1 cellular context compared by ENCODE assay signal in genomic region chr11:78417888-78418583, GRCh38.
A peak's percentile ranks its signal among the peaks of the same experiment; 100 is the strongest.
TF ChIP-seq lines count a peak whose summit lies in the region.

No MANE protein-coding gene starts in this region.

TF ChIP-seq in HepG2, 621 proteins besides CTCF, POLR2A, EP300 and RAD21 (continued from another document and continues in another):
- TF ChIP-seq HNF1A (IDR thresholded peaks at IDR 0.05; ENCODE audit: low read depth) (no peak), HNF1A (CRISPR knock-in tag; IDR thresholded peaks at IDR 0.05; ENCODE audit: borderline replicate concordance) (no peak), TCF7 (IDR thresholded peaks at IDR 0.05; ENCODE audit: low read depth) (no peak), ZFY (CRISPR knock-in tag; IDR thresholded peaks at IDR 0.05) (peak; percentile 44; the same call in 1 of the 2 replicates), GMEB2 (CRISPR knock-in tag; IDR thresholded peaks at IDR 0.05; ENCODE audit: low read depth) (no peak), ZMYM4 (CRISPR knock-in tag; IDR thresholded peaks at IDR 0.05) (peak; percentile 37; the same call in 1 of the 2 replicates), MED8 (CRISPR knock-in tag; IDR thresholded peaks at IDR 0.05; ENCODE audit: insufficient replicate concordance) (no peak), AKAP8 (CRISPR knock-in tag; IDR thresholded peaks at IDR 0.05) (0 out of 2 replicates have a peak, but pooled peaks have one; percentile 39), ZNF136 (CRISPR knock-in tag; IDR thresholded peaks at IDR 0.05; ENCODE audit: low read depth) (no peak), HOXA5 (CRISPR knock-in tag; IDR thresholded peaks at IDR 0.05) (peak; percentile 27; the same call in 1 of the 2 replicates), NONO (IDR thresholded peaks at IDR 0.05) (no peak), NONO (CRISPR knock-in tag; conservative IDR thresholded peaks at IDR 0.05) (peak; percentile 40; the same call in 1 of the 2 replicates), IRF1 (CRISPR knock-in tag; IDR thresholded peaks at IDR 0.05; ENCODE audit: low read depth) (no peak), ZBED4 (CRISPR knock-in tag; IDR thresholded peaks at IDR 0.05; ENCODE audit: borderline replicate concordance) (no peak), RFXAP (CRISPR knock-in tag; IDR thresholded peaks at IDR 0.05; ENCODE audit: borderline replicate concordance) (no peak), HMGXB3 (CRISPR knock-in tag; IDR thresholded peaks at IDR 0.05; ENCODE audit: borderline replicate concordance) (no peak), ZNF790 (CRISPR knock-in tag; IDR thresholded peaks at IDR 0.05; ENCODE audit: borderline replicate concordance) (peak; percentile 58; the same call in 1 of the 2 replicates), SMYD3 (CRISPR knock-in tag; IDR thresholded peaks at IDR 0.05) (no peak), NFRKB (IDR thresholded peaks at IDR 0.05) (no peak), HNRNPUL1 (IDR thresholded peaks at IDR 0.05; ENCODE audit: low read depth, low read length) (no peak), REPIN1 (CRISPR knock-in tag; IDR thresholded peaks at IDR 0.05; ENCODE audit: borderline replicate concordance, low read depth) (peak; percentile 62; the same call in 1 of the 2 replicates), ZNF782 (CRISPR knock-in tag; IDR thresholded peaks at IDR 0.05; ENCODE audit: borderline replicate concordance) (no peak), ZSCAN5A (CRISPR knock-in tag; IDR thresholded peaks at IDR 0.05; ENCODE audit: borderline replicate concordance) (no peak), ZNF780A (CRISPR knock-in tag; IDR thresholded peaks at IDR 0.05) (no peak), ZBTB20 (CRISPR knock-in tag; IDR thresholded peaks at IDR 0.05; ENCODE audit: borderline replicate concordance, low read depth) (no peak), BRF2 (CRISPR knock-in tag; IDR thresholded peaks at IDR 0.05) (no peak), ZFAT (CRISPR knock-in tag; conservative IDR thresholded peaks at IDR 0.05) (no peak), ZNF547 (CRISPR knock-in tag; IDR thresholded peaks at IDR 0.05) (no peak)
